Comparison of ENCODE assay signal across 7 cellular contexts in genomic region chr12:111024205-111024794, GRCh38. TPM values are rescaled to one million over a fixed set of nuclear protein-coding genes. Genes with fewer than 3 reads are reported as not detected.
DNase-seq lines count a peak whose midpoint lies in the region; ATAC-seq and TF ChIP-seq lines count a peak whose summit lies in the region.

No MANE protein-coding gene starts in this region.

- H3K36me3 ChIP-seq in MG63, result no peaks in the 10 kb centered on the region

- H3K27me3 Mint-ChIP-seq in activated B cell treated with CpG ODN at 0.5 μM for 24 hours, result peaks cover 43% of the 10 kb centered on the region
- H3K27me3 Mint-ChIP-seq in central memory CD8-positive, alpha-beta T cell, result peaks cover 97% of the 10 kb centered on the region
- H3K27me3 Mint-ChIP-seq in memory B cell, result peaks cover 26% of the 10 kb centered on the region

- intact Hi-C loops in activated B cell treated with CpG ODN at 0.5 μM for 24 hours (cut with micrococcal nuclease), result loop anchor here (1.0 kb wide), 1 partner anchor 275 kb away; no protein-coding TSS in a partner anchor

- H3K9me3 Mint-ChIP-seq in activated B cell treated with CpG ODN at 0.5 μM for 24 hours, result no peaks in the 10 kb centered on the region
- no peaks in the 10 kb centered on the region for H3K9me3 Mint-ChIP-seq in central memory CD8-positive, alpha-beta T cell
- H3K9me3 Mint-ChIP-seq in memory B cell, result no peaks in the 10 kb centered on the region

- CTCF ChIA-PET in activated B cell treated with CpG ODN at 0.5 μM for 24 hours (lab: Charles Lee), result no interaction called here

- no peak overlapping the region for H3K4me3 ChIP-seq in MG63

- ATAC-seq in activated B cell treated with CpG ODN at 0.5 μM for 24 hours (ENCODE audit: low read depth) (peak; percentile 54), memory B cell (ENCODE audit: low read depth) (peak; percentile 48)
- no peak for ATAC-seq in central memory CD8-positive, alpha-beta T cell (replicated peaks; ENCODE audit: extremely low read depth, poor library complexity, severe bottlenecking)

- no peaks in the 10 kb centered on the region for H3K9me3 ChIP-seq in MG63

- H3K36me3 Mint-ChIP-seq in activated B cell treated with CpG ODN at 0.5 μM for 24 hours (ENCODE audit: low read depth) (no peaks in the 10 kb centered on the region), memory B cell (no peaks in the 10 kb centered on the region)
- no peaks in the 10 kb centered on the region for H3K36me3 Mint-ChIP-seq in central memory CD8-positive, alpha-beta T cell (ENCODE audit: insufficient read depth)

- H3K4me1 Mint-ChIP-seq in activated B cell treated with CpG ODN at 0.5 μM for 24 hours (no peaks in the 10 kb centered on the region), memory B cell (peaks cover 3% of the 10 kb centered on the region)
- H3K4me1 Mint-ChIP-seq in central memory CD8-positive, alpha-beta T cell, result peaks cover 10% of the 10 kb centered on the region

- POLR2A ChIA-PET in activated B cell treated with CpG ODN at 0.5 μM for 24 hours (lab: Charles Lee), result no interaction called here

- no peak overlapping the region for H3K4me3 Mint-ChIP-seq in activated B cell treated with CpG ODN at 0.5 μM for 24 hours
- H3K4me3 Mint-ChIP-seq in central memory CD8-positive, alpha-beta T cell, result no peak overlapping the region
- no peak overlapping the region for H3K4me3 Mint-ChIP-seq in memory B cell

- TF ChIP-seq CTCF in GM10266 (IDR thresholded peaks at IDR 0.05; ENCODE audit: control insufficient read depth, insufficient read depth, low read depth, missing control alignments) (peak; percentile 79), activated B cell treated with CpG ODN at 0.5 μM for 24 hours (IDR thresholded peaks at IDR 0.05) (no peak)

- H3K27ac Mint-ChIP-seq in activated B cell treated with CpG ODN at 0.5 μM for 24 hours (no peak overlapping the region), memory B cell (no peak overlapping the region)
- peak overlapping the region; percentile 52 for H3K27ac Mint-ChIP-seq in central memory CD8-positive, alpha-beta T cell (ENCODE audit: low read depth)

- H3K27me3 ChIP-seq in MG63, result peaks cover 31% of the 10 kb centered on the region

- DNase-seq in GM10266 (ENCODE audit: extremely low spot score) (peak; percentile 75), MG63 (peak; percentile 54), activated B cell treated with CpG ODN at 0.5 μM for 24 hours (no peak), memory B cell (ENCODE audit: low spot score in 2 of 2) (no peak), dedifferentiated amniotic fluid mesenchymal stem cell (ENCODE audit: extremely low spot score) (no peak)
- peak in 1 of 2 donors; percentile 28 for DNase-seq in central memory CD8-positive, alpha-beta T cell (ENCODE audit: low spot score in 2 of 2)
- peak in 5 of 6 experiments; percentile 37 to 48 (median 43) for DNase-seq in stimulated activated naive CD4-positive, alpha-beta T cell (lab: John Stamatoyannopoulos, UW)

RNA-seq across cellular contexts. Expression of gene CUX2, which starts 9.7 kb away (rescaled TPM):
- not detected in 2 replicates for total RNA-seq in MG63 (2014; rRNA removed; shearing (Covaris generic); ENCODE audit: low replicate concordance)
- total RNA-seq in activated B cell treated with CpG ODN at 0.5 μM for 24 hours, result not detected in 2 replicates

Comparison
In these comparisons a context has a peak if more than half of its experiments do, and no peak if none do; other contexts are left out.
1. DNase-seq: peak in GM10266 (single experiment), MG63 (single experiment) and stimulated activated naive CD4-positive, alpha-beta T cell (5 of 6); none in activated B cell treated with CpG ODN at 0.5 μM for 24 hours (single experiment), memory B cell (0 of 2) and dedifferentiated amniotic fluid mesenchymal stem cell (single experiment).